In genomic region chr5:133658327-133658726, GRCh38 we compare ENCODE assay signal across 23 cellular contexts. TPM values are rescaled to one million over a fixed set of nuclear protein-coding genes. Genes with fewer than 3 reads are reported as not detected.
"Had no signal": no experiment of that assay in that cellular context is flagged by ENCODE, and none has a peak within 500 bp of the region (broad histone marks: within the 10 kb centered on the region; RNA-seq: fewer than 3 reads in every experiment).

No MANE protein-coding gene starts in this region.

- H3K9me3 Mint-ChIP-seq: activated CD4-positive, alpha-beta memory T cell treated with anti-CD3 and anti-CD28 coated beads for 36 hours; activated naive CD4-positive, alpha-beta T cell treated with anti-CD3 and anti-CD28 coated beads for 36 hours; nephron; stimulated activated naive B cell treated with anti-CD40 and anti-IgM and Interleukin-4, amounts not matched to agents 10 μg/mL and 1 μg/mL and 100 μg/mL, for 72 hours had no signal

- H3K4me3 ChIP-seq: coronary artery, esophagus muscularis mucosa, ovary, prostate gland, testis, uterus had no signal

- FAIRE-seq: frontal cortex had no signal

- H3K4me1 ChIP-seq: esophagus muscularis mucosa, prostate gland, testis, uterus had no signal

- ATAC-seq: left ventricle myocardium superior; stimulated activated naive B cell treated with anti-CD40 and anti-IgM and Interleukin-4, amounts not matched to agents 10 μg/mL and 1 μg/mL and 100 μg/mL, for 72 hours had no signal

- H3K27me3 ChIP-seq: ovary, testis, uterus had no signal

- H3K27ac Mint-ChIP-seq: activated CD4-positive, alpha-beta memory T cell treated with anti-CD3 and anti-CD28 coated beads for 36 hours; activated naive CD4-positive, alpha-beta T cell treated with anti-CD3 and anti-CD28 coated beads for 36 hours; nephron; stimulated activated naive B cell treated with anti-CD40 and anti-IgM and Interleukin-4, amounts not matched to agents 10 μg/mL and 1 μg/mL and 100 μg/mL, for 72 hours had no signal

- H3K4me3 Mint-ChIP-seq: activated CD4-positive, alpha-beta memory T cell treated with anti-CD3 and anti-CD28 coated beads for 36 hours; activated naive CD4-positive, alpha-beta T cell treated with anti-CD3 and anti-CD28 coated beads for 36 hours; nephron; stimulated activated naive B cell treated with anti-CD40 and anti-IgM and Interleukin-4, amounts not matched to agents 10 μg/mL and 1 μg/mL and 100 μg/mL, for 72 hours had no signal

- H3K27ac ChIP-seq: coronary artery, esophagus muscularis mucosa, neutrophil, ovary, prostate gland, testis, uterus had no signal

- H3K36me3 Mint-ChIP-seq: activated CD4-positive, alpha-beta memory T cell treated with anti-CD3 and anti-CD28 coated beads for 36 hours; stimulated activated naive B cell treated with anti-CD40 and anti-IgM and Interleukin-4, amounts not matched to agents 10 μg/mL and 1 μg/mL and 100 μg/mL, for 72 hours had no signal

- H3K9me3 ChIP-seq: esophagus muscularis mucosa, neutrophil, ovary, prostate gland, testis, uterus had no signal

- DNase-seq: activated CD4-positive, alpha-beta memory T cell treated with anti-CD3 and anti-CD28 coated beads for 36 hours; activated CD4-positive, alpha-beta T cell treated with anti-CD3 and anti-CD28 coated beads for 48 hours; activated naive CD4-positive, alpha-beta T cell treated with anti-CD3 and anti-CD28 coated beads for 36 hours; activated T-cell treated with anti-CD3 and anti-CD28 coated beads, Interleukin-2, amount 50 U/mL, for 48 hours; amygdala; cerebellar nuclear complex; hypothalamus; left ventricle myocardium superior; mammary epithelial cell; midbrain; ovary; stimulated activated CD4-positive, alpha-beta T cell treated with anti-CD3 and anti-CD28 coated beads, Interleukin-2, amount 100 ng/mL, for 48 hours; stimulated activated CD8-positive, alpha-beta memory T cell treated with anti-CD3 and anti-CD28 coated beads, Interleukin-4, amount 100 ng/mL, for 48 hours; stimulated activated naive B cell treated with anti-CD40 and anti-IgM and Interleukin-4, amounts not matched to agents 10 μg/mL and 1 μg/mL and 100 μg/mL, for 72 hours; testis; trophoblast cell; uterus had no signal

- H3K4me1 Mint-ChIP-seq: nephron had no signal

- H3K36me3 ChIP-seq: esophagus muscularis mucosa, neutrophil, ovary, prostate gland, uterus had no signal

RNA-seq across cellular contexts. Expression of gene FSTL4, which starts 46.0 kb away (rescaled TPM):
- total RNA-seq: left ventricle myocardium superior had no signal
